24 cellular contexts compared by ENCODE assay signal in the genomic region with DNA sequence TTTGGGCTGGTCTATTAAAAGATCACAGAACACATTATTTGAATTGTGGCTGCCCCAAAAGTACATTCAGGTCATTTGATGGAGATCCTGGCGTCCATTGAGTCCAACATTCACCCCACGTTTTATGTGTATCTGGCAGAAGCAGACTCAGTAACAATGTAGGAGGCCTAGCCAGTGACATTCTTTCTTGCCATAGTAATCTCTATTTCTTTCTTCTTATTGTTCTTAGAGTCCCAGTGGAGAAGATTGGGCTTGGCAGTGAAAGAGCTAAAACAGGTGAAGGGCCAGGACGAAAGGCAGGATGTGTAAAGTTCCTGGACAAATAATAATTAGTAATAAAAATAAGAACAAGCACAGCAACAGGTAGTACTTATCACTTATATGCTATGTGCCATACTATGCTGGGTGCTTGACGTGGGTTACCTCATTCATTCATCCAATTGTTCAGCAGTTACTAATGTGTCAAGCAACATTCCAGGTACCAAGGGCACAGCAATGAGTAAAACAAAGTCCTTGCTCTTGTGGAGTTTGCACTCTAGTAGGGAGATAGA. TPM values are rescaled to one million over a fixed set of nuclear protein-coding genes. Genes with fewer than 3 reads are reported as not detected.
DNase-seq lines count a peak whose midpoint lies in the region; ATAC-seq, FAIRE-seq and TF ChIP-seq lines count a peak whose summit lies in the region.
"Had no signal": no experiment of that assay in that cellular context is flagged by ENCODE, and none has a peak within 500 bp of the region (broad histone marks: within the 10 kb centered on the region; RNA-seq: fewer than 3 reads in every experiment).

No MANE protein-coding gene starts in this region.

- H3K79me1 ChIP-seq in mesendoderm (ENCODE audit: low read length) = no peaks in the 10 kb centered on the region

- H2BK5ac ChIP-seq in mesendoderm (ENCODE audit: low read length) = no peak overlapping the region

- H3K4me1 Mint-ChIP-seq in T-helper 17 cell = peaks cover 3% of the 10 kb centered on the region
- H3K4me1 Mint-ChIP-seq: CD14-positive monocyte; CD4-positive, alpha-beta memory T cell had no signal

- no peaks in the 10 kb centered on the region for H3K27me3 ChIP-seq in heart right ventricle
- no peaks in the 10 kb centered on the region for H3K27me3 ChIP-seq in small intestine (ENCODE audit: control insufficient read depth in 2 of 2, insufficient read depth in 2 of 2, low read length in 2 of 2)
- H3K27me3 ChIP-seq in mesendoderm (ENCODE audit: insufficient read depth, low read length, poor library complexity) = no peaks in the 10 kb centered on the region
- H3K27me3 ChIP-seq: BLaER1 had no signal

- WGBS in heart right ventricle, 2 donors = 60 to 68% methylated on average over 4 of the region's 4 CpGs
- 83 to 90% (median 88%) methylated on average over 4 of the region's 4 CpGs for WGBS in small intestine, 3 donors
- WGBS in mesendoderm (ENCODE audit: extremely low coverage, insufficient coverage, low lambda C conversion rate) = no CpG with 5 or more reads among the region's 4 CpGs

- no peak overlapping the region for H3K23ac ChIP-seq in mesendoderm (ENCODE audit: low read length)

- no peaks in the 10 kb centered on the region for H3K79me2 ChIP-seq in mesendoderm (ENCODE audit: control insufficient read depth, insufficient read depth, low read length)

- peak overlapping the region in 3 of 10 donors; percentile 6 to 63 (median 21) for H3K27ac ChIP-seq in heart right ventricle
- H3K27ac ChIP-seq in small intestine (ENCODE audit: low read depth in 1 of 2, low read length in 1 of 2) = no peak overlapping the region
- H3K27ac ChIP-seq in mesendoderm (ENCODE audit: low read depth, low read length) = no peak overlapping the region
- H3K27ac ChIP-seq: 22Rv1, A549, BLaER1 had no signal

- no peak overlapping the region for H3K4me3 Mint-ChIP-seq in T-helper 17 cell
- H3K4me3 Mint-ChIP-seq: CD14-positive monocyte; CD4-positive, alpha-beta memory T cell; GM23338; HFFc6 had no signal

- H3K18ac ChIP-seq in mesendoderm (ENCODE audit: low read length) = no peak overlapping the region

- H3K36me3 ChIP-seq in heart right ventricle = no peaks in the 10 kb centered on the region
- H3K36me3 ChIP-seq in small intestine (ENCODE audit: control insufficient read depth in 2 of 2, insufficient read depth in 2 of 2, low read length in 2 of 2) = no peaks in the 10 kb centered on the region
- no peaks in the 10 kb centered on the region for H3K36me3 ChIP-seq in mesendoderm (ENCODE audit: control insufficient read depth, insufficient read depth, low read length)
- H3K36me3 ChIP-seq: BLaER1 had no signal

- H3K56ac ChIP-seq in mesendoderm (ENCODE audit: low read length) = no peak overlapping the region

- H3K9me3 ChIP-seq in heart right ventricle = no peaks in the 10 kb centered on the region
- H3K9me3 ChIP-seq in T-helper 17 cell (ENCODE audit: control insufficient read depth, low read length, poor library complexity, severe bottlenecking) = no peaks in the 10 kb centered on the region
- no peaks in the 10 kb centered on the region for H3K9me3 ChIP-seq in small intestine (ENCODE audit: control insufficient read depth, low read depth)
- H3K9me3 ChIP-seq: A549, BLaER1 had no signal

- FAIRE-seq in small intestine (lab: Jason Lieb, UNC) = no peak
- FAIRE-seq: A549, GM12892, GM18507, H54, HepG2 had no signal

- peak overlapping the region; percentile 51 for H3K27ac Mint-ChIP-seq in T-helper 17 cell
- H3K27ac Mint-ChIP-seq: CD14-positive monocyte; CD4-positive, alpha-beta memory T cell; GM23338; HFFc6 had no signal

- no peak overlapping the region for H4K8ac ChIP-seq in mesendoderm (ENCODE audit: low read depth, low read length)

- DNase-seq in heart right ventricle (no peak), cardiac septum (ENCODE audit: low spot score) (no peak), T-helper 17 cell (no peak), fibroblast of the aortic adventitia (ENCODE audit: low read depth) (peak; percentile 54), small intestine (peak; percentile 35), mesendoderm (no peak), NCI-H774 (lab: John Stamatoyannopoulos, UW) (no peak), SHP77 treated with DMSO at 0.1 percent for 48 hours (lab: John Stamatoyannopoulos, UW) (no peak)
- DNase-seq: AML-193; CD4-positive, alpha-beta memory T cell; DMS153; DMS79; GDM1; HCEC 1CT; HFFc6 had no signal

- H3K4me3 ChIP-seq in heart right ventricle (no peak overlapping the region), fibroblast of the aortic adventitia (ENCODE audit: low read depth, low read length) (no peak overlapping the region), small intestine (ENCODE audit: low read depth in 1 of 2, low read length in 2 of 2) (no peak overlapping the region), mesendoderm (ENCODE audit: low read length) (no peak overlapping the region)
- H3K4me3 ChIP-seq: A549, BLaER1, GM23338 had no signal

- no peak overlapping the region for H4K5ac ChIP-seq in mesendoderm (ENCODE audit: low read length)

- H2BK15ac ChIP-seq in mesendoderm (replicated peaks; ENCODE audit: low read depth) = no peak overlapping the region

- H3K27me3 Mint-ChIP-seq in T-helper 17 cell = peaks cover 17% of the 10 kb centered on the region

- H3K4ac ChIP-seq in mesendoderm (ENCODE audit: low read depth, low read length) = no peak overlapping the region

- no peak overlapping the region for H3K9ac ChIP-seq in mesendoderm (ENCODE audit: low read length)
- H3K9ac ChIP-seq: BLaER1 had no signal

- ATAC-seq in heart right ventricle (peak in 7 of 8 donors; percentile 24 to 76 (median 48)), T-helper 17 cell (no peak)
- ATAC-seq: A549, GM23338, HepG2 had no signal

- TF ChIP-seq CTCF in heart right ventricle (IDR thresholded peaks at IDR 0.05) (no peak), fibroblast of the aortic adventitia (IDR thresholded peaks at IDR 0.05; ENCODE audit: insufficient read depth, low read length) (no peak)

- H3K4me1 ChIP-seq in heart right ventricle = peaks cover 0 to 49% (median 29%) of the 10 kb centered on the region in 9 donors
- no peaks in the 10 kb centered on the region for H3K4me1 ChIP-seq in small intestine (ENCODE audit: control insufficient read depth in 2 of 2, insufficient read depth in 1 of 2, low read depth in 1 of 2, low read length in 1 of 2)
- H3K4me1 ChIP-seq in mesendoderm (ENCODE audit: control insufficient read depth, low read depth, low read length) = no peaks in the 10 kb centered on the region
- H3K4me1 ChIP-seq: BLaER1 had no signal

- peaks cover 4% of the 10 kb centered on the region for H3K36me3 Mint-ChIP-seq in T-helper 17 cell (ENCODE audit: low read depth)
- H3K36me3 Mint-ChIP-seq: CD14-positive monocyte; CD4-positive, alpha-beta memory T cell had no signal

- no peak overlapping the region for H2BK120ac ChIP-seq in mesendoderm (ENCODE audit: low read depth, low read length)

- intact Hi-C loops in heart right ventricle (cut with DNase I) (loop anchor here in 1 of 10 donors (10.0 kb wide), 1 partner anchor 61 kb away; no protein-coding TSS in a partner anchor), cardiac septum (cut with DNase I) (no loop called here)

- no peak overlapping the region for H2AK5ac ChIP-seq in mesendoderm (ENCODE audit: low read length)

- H3K4me2 ChIP-seq in mesendoderm (ENCODE audit: low read length) = no peak overlapping the region
- H3K4me2 ChIP-seq: A549, BLaER1, GM23338 had no signal

RNA-seq across cellular contexts. Expression of a gene that starts 12.6 kb away (rescaled TPM):
- total RNA-seq in heart right ventricle (100 to 1,000 TPM; 155 to 256 (median 215) TPM), cardiac septum (233 TPM), T-helper 17 cell (100 to 1,000 TPM in 1 of 2 donors, 10 to 100 TPM in 1; 86.8 to 109 TPM), fibroblast of the aortic adventitia (ENCODE audit: low replicate concordance) (36.0 and 82.2 TPM in 2 replicates)
- polyA plus RNA-seq in heart right ventricle (10 to 100 TPM; 51.0 to 54.3 TPM), small intestine (10 to 100 TPM; 33.0 to 43.2 (median 40.6) TPM)
- 3.2 TPM for polyA plus RNA-seq in mesendoderm (2013, experiment 1 of 2)
- 3.1 TPM for polyA plus RNA-seq in mesendoderm (2013, experiment 2 of 2)

Comparison
In these comparisons a context has a peak if more than half of its experiments do, and no peak if none do; other contexts are left out.
1. DNase-seq: peak in fibroblast of the aortic adventitia (single experiment) and small intestine (single experiment); none in heart right ventricle (0 of 2), cardiac septum (single experiment), T-helper 17 cell (0 of 3), mesendoderm (single experiment), NCI-H774 (single experiment) and SHP77 treated with DMSO at 0.1 percent for 48 hours (single experiment).